In the genomic region with DNA sequence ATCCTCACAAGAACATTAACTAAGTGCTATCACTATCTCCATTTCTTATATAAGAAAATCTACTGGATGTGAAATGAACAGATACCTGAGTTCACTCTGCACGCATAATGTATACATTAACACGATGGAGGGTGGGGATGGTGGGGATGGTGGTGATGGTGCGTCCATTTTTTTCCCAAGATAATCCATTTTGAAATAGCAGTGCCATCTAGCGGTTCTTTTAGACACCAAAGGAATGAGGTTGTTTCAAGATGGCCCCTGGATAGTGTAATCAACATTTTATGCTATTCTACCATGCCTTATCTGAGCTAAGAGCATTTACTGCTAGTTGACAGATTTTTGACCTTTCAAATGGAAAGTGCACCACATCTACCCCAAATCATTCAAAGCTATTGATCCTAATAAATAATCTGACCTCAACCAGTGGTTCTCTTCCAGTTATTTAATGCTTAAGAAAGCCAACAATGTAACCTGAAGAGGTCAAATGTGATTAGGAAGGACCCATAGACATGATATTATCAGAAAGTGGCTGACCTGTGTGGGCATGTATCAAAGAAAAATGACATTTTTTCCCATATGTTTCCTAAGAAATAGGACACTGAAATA, we compare ENCODE assay signal across 1 cellular context.
TF ChIP-seq lines count a peak whose summit lies in the region.

No MANE protein-coding gene starts in this region.

TF ChIP-seq in WTC11, 78 proteins besides CTCF, POLR2A, EP300 and RAD21 (continued from another document):
- TF ChIP-seq, protein P1, sequence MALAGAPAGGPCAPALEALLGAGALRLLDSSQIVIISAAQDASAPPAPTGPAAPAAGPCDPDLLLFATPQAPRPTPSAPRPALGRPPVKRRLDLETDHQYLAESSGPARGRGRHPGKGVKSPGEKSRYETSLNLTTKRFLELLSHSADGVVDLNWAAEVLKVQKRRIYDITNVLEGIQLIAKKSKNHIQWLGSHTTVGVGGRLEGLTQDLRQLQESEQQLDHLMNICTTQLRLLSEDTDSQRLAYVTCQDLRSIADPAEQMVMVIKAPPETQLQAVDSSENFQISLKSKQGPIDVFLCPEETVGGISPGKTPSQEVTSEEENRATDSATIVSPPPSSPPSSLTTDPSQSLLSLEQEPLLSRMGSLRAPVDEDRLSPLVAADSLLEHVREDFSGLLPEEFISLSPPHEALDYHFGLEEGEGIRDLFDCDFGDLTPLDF (CRISPR knock-in tag; IDR thresholded peaks at IDR 0.05) = no peak
- TF ChIP-seq GTF2I (CRISPR knock-in tag; conservative IDR thresholded peaks at IDR 0.05) = no peak
- TF ChIP-seq, protein P2, sequence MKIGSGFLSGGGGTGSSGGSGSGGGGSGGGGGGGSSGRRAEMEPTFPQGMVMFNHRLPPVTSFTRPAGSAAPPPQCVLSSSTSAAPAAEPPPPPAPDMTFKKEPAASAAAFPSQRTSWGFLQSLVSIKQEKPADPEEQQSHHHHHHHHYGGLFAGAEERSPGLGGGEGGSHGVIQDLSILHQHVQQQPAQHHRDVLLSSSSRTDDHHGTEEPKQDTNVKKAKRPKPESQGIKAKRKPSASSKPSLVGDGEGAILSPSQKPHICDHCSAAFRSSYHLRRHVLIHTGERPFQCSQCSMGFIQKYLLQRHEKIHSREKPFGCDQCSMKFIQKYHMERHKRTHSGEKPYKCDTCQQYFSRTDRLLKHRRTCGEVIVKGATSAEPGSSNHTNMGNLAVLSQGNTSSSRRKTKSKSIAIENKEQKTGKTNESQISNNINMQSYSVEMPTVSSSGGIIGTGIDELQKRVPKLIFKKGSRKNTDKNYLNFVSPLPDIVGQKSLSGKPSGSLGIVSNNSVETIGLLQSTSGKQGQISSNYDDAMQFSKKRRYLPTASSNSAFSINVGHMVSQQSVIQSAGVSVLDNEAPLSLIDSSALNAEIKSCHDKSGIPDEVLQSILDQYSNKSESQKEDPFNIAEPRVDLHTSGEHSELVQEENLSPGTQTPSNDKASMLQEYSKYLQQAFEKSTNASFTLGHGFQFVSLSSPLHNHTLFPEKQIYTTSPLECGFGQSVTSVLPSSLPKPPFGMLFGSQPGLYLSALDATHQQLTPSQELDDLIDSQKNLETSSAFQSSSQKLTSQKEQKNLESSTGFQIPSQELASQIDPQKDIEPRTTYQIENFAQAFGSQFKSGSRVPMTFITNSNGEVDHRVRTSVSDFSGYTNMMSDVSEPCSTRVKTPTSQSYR (CRISPR knock-in tag; IDR thresholded peaks at IDR 0.05) = no peak
- no peak for TF ChIP-seq ELF4 (CRISPR knock-in tag; IDR thresholded peaks at IDR 0.05; ENCODE audit: low read depth)
